In genomic region chr1:113390871-113391642, GRCh38 we compare ENCODE assay signal across 8 cellular contexts. TPM values are rescaled to one million over a fixed set of nuclear protein-coding genes. Genes with fewer than 3 reads are reported as not detected.
DNase-seq lines count a peak whose midpoint lies in the region; ATAC-seq and TF ChIP-seq lines count a peak whose summit lies in the region.

No MANE protein-coding gene starts in this region.

- H3K36me3 ChIP-seq in body of pancreas (replicated peaks in 1 of 2; ENCODE audit: insufficient read depth in 1 of 2, low read depth in 2 of 2), result no peaks in the 10 kb centered on the region
- H3K36me3 ChIP-seq in spleen, result no peaks in the 10 kb centered on the region

- H3K4me1 ChIP-seq in body of pancreas (peaks cover 23% of the 10 kb centered on the region), spleen (peaks cover 0 to 47% (median 24%) of the 10 kb centered on the region in 6 donors)

- DNase-seq in DMS53 (lab: John Stamatoyannopoulos, UW) (peak; percentile 79), T-helper 2 cell (peak in 4 of 5 experiments; percentile 19 to 68 (median 33)), body of pancreas (peak; percentile 68 to 76 (median 71)), islet precursor cell (peak; percentile 73), spleen (peak; percentile 88), putamen (ENCODE audit: low spot score) (no peak)

- TF ChIP-seq POLR2A in body of pancreas (IDR thresholded peaks at IDR 0.05) (peak in 1 of 3 donors; percentile 33), spleen (IDR thresholded peaks at IDR 0.05) (no peak)

- peak overlapping the region; percentile 88 to 98 (median 95) for H3K27ac ChIP-seq in body of pancreas
- H3K27ac ChIP-seq in spleen, result peak overlapping the region; percentile 73 to 90 (median 88)

- 0 to 1% methylated on average over 10 to 64 of the region's 74 CpGs for WGBS in body of pancreas, 2 donors
- WGBS in spleen, 5 donors, result 1 to 2% (median 1%) methylated on average over 13 to 74 of the region's 74 CpGs

- intact Hi-C loops in body of pancreas (cut with DNase I), result no loop called here
- intact Hi-C loops in spleen (cut with DNase I; ENCODE audit: low total_unique reads), result no loop called here

- H3K9me3 ChIP-seq in body of pancreas, result no peaks in the 10 kb centered on the region
- H3K9me3 ChIP-seq in spleen, result peaks cover 0 to 5% (median 0%) of the 10 kb centered on the region in 8 donors

- H3K27me3 ChIP-seq in body of pancreas (no peaks in the 10 kb centered on the region), spleen (replicated peaks in 1 of 7) (peaks cover 0 to 47% (median 2%) of the 10 kb centered on the region in 7 donors)

- TF ChIP-seq CTCF in body of pancreas (IDR thresholded peaks at IDR 0.05) (peak in 1 of 7 experiments; percentile 9), spleen (IDR thresholded peaks at IDR 0.05 in 8 of 11, conservative IDR thresholded peaks at IDR 0.05 in 3 of 11) (no peak)

- H3K4me3 ChIP-seq in body of pancreas, result peak overlapping the region; percentile 93 to 95
- peak overlapping the region; percentile 71 to 94 (median 90) for H3K4me3 ChIP-seq in spleen

- ATAC-seq in HG02938 (IDR thresholded peaks at IDR 0.05; ENCODE audit: unreplicated experiment) (peak; percentile 16), body of pancreas (peak; percentile 6), GM19328 (IDR thresholded peaks at IDR 0.05; ENCODE audit: unreplicated experiment) (no peak)

RNA-seq across cellular contexts. Expression of gene MAGI3, which starts 0.7 kb away (rescaled TPM):
- 10 to 100 TPM; 38.4 to 75.8 TPM for total RNA-seq in body of pancreas
- 10 to 100 TPM in 4 of 7 donors, 1 to 10 TPM in 3; 7.4 to 16.3 (median 12.2) TPM for total RNA-seq in spleen
- polyA plus RNA-seq in spleen, result 1 to 10 TPM in 1 of 3 donors, under 1 TPM in 2; 0.74 to 1.5 (median 0.94) TPM
